Comparison of ENCODE assay signal across 18 cellular contexts in genomic region chr13:106753241-106753640, GRCh38.
DNase-seq lines count a peak whose midpoint lies in the region; TF ChIP-seq lines count a peak whose summit lies in the region.
"Had no signal": no experiment of that assay in that cellular context is flagged by ENCODE, and none has a peak within 500 bp of the region (broad histone marks: within the 10 kb centered on the region; RNA-seq: fewer than 3 reads in every experiment).

No MANE protein-coding gene starts in this region.

- no peaks in the 10 kb centered on the region for H3K9me3 ChIP-seq in endodermal cell (ENCODE audit: control insufficient read depth, low read length)
- no peaks in the 10 kb centered on the region for H3K9me3 ChIP-seq in mesenchymal stem cell (ENCODE audit: control insufficient read depth, low read length)
- no peaks in the 10 kb centered on the region for H3K9me3 ChIP-seq in spleen
- H3K9me3 ChIP-seq: transverse colon had no signal

- no peak overlapping the region for H3K27ac Mint-ChIP-seq in endodermal cell
- H3K27ac Mint-ChIP-seq: activated T-helper 17 cell treated with anti-CD3 and anti-CD28 coated beads, Interleukin-2, amount 50 U/mL, for 72 hours; CD4-positive, alpha-beta T cell; IgD-negative memory B cell; stimulated activated memory B cell treated with anti-CD40 and anti-IgM and Interleukin-4, amounts not matched to agents 10 μg/mL and 1 μg/mL and 100 μg/mL, for 72 hours; WTC11 had no signal

- no peak overlapping the region for H2BK12ac ChIP-seq in mesenchymal stem cell (ENCODE audit: low read length in 2 of 2)

- H4K8ac ChIP-seq in mesenchymal stem cell (ENCODE audit: low read length), result no peak overlapping the region

- H4K91ac ChIP-seq in mesenchymal stem cell (ENCODE audit: low read length), result no peak overlapping the region

- TF ChIP-seq CTCF in endodermal cell (conservative IDR thresholded peaks at IDR 0.05), result no peak
- no peak for TF ChIP-seq CTCF in spleen (IDR thresholded peaks at IDR 0.05 in 8 of 11, conservative IDR thresholded peaks at IDR 0.05 in 3 of 11)
- TF ChIP-seq CTCF in RWPE1 (conservative IDR thresholded peaks at IDR 0.05; ENCODE audit: low read depth), result no peak

- no peak overlapping the region for H2BK5ac ChIP-seq in mesenchymal stem cell (ENCODE audit: low read depth, low read length, poor library complexity, severe bottlenecking)

- H3K79me1 ChIP-seq in mesenchymal stem cell (replicated peaks; ENCODE audit: low read length, poor library complexity, severe bottlenecking), result no peaks in the 10 kb centered on the region

- H3K9ac ChIP-seq in endodermal cell (ENCODE audit: extremely low read depth, low read length, poor library complexity, severe bottlenecking) (no peak overlapping the region), mesenchymal stem cell (ENCODE audit: low read length) (no peak overlapping the region)

- peak overlapping the region; percentile 44 for H2AFZ ChIP-seq in mesenchymal stem cell (ENCODE audit: low read depth, low read length)

- POLR2A ChIA-PET in RWPE1 (lab: Yijun Ruan, JAX; ENCODE audit: low non-redundant PET), result no interaction called here

- H3K4me3 ChIP-seq in endodermal cell (ENCODE audit: low read length) (no peak overlapping the region), mesenchymal stem cell (ENCODE audit: insufficient read depth in 1 of 2, low read depth in 1 of 2, low read length in 2 of 2) (no peak overlapping the region), spleen (no peak overlapping the region)
- H3K4me3 ChIP-seq: transverse colon had no signal

- H3K4me3 Mint-ChIP-seq in endodermal cell, result no peak overlapping the region
- H3K4me3 Mint-ChIP-seq: activated T-helper 17 cell treated with anti-CD3 and anti-CD28 coated beads, Interleukin-2, amount 50 U/mL, for 72 hours; CD4-positive, alpha-beta T cell; immature natural killer cell; stimulated activated memory B cell treated with anti-CD40 and anti-IgM and Interleukin-4, amounts not matched to agents 10 μg/mL and 1 μg/mL and 100 μg/mL, for 72 hours; WTC11 had no signal

- intact Hi-C loops in spleen (cut with DNase I; ENCODE audit: low total_unique reads), result no loop called here

- H3K27me3 ChIP-seq in endodermal cell (ENCODE audit: control insufficient read depth, insufficient read depth, low read length, poor library complexity, severe bottlenecking) (no peaks in the 10 kb centered on the region), mesenchymal stem cell (ENCODE audit: control insufficient read depth in 1 of 2, insufficient read depth in 1 of 2, low read length in 2 of 2) (peaks cover 0 to 2% of the 10 kb centered on the region in 2 experiments), spleen (replicated peaks in 1 of 7) (no peaks in the 10 kb centered on the region)
- H3K27me3 ChIP-seq: transverse colon had no signal

- H3K9me3 Mint-ChIP-seq in endodermal cell, result no peaks in the 10 kb centered on the region
- H3K9me3 Mint-ChIP-seq: activated T-helper 17 cell treated with anti-CD3 and anti-CD28 coated beads, Interleukin-2, amount 50 U/mL, for 72 hours; CD4-positive, alpha-beta T cell; IgD-negative memory B cell; stimulated activated memory B cell treated with anti-CD40 and anti-IgM and Interleukin-4, amounts not matched to agents 10 μg/mL and 1 μg/mL and 100 μg/mL, for 72 hours; WTC11 had no signal

- H3K27me3 Mint-ChIP-seq in endodermal cell (ENCODE audit: insufficient read depth), result peaks cover 4% of the 10 kb centered on the region
- H3K27me3 Mint-ChIP-seq: IgD-negative memory B cell; stimulated activated memory B cell treated with anti-CD40 and anti-IgM and Interleukin-4, amounts not matched to agents 10 μg/mL and 1 μg/mL and 100 μg/mL, for 72 hours had no signal

- no peak overlapping the region for H3K23ac ChIP-seq in mesenchymal stem cell (ENCODE audit: low read length in 2 of 2)

- H3K4me1 Mint-ChIP-seq in endodermal cell, result peaks cover 30% of the 10 kb centered on the region
- H3K4me1 Mint-ChIP-seq: activated T-helper 17 cell treated with anti-CD3 and anti-CD28 coated beads, Interleukin-2, amount 50 U/mL, for 72 hours; immature natural killer cell; stimulated activated memory B cell treated with anti-CD40 and anti-IgM and Interleukin-4, amounts not matched to agents 10 μg/mL and 1 μg/mL and 100 μg/mL, for 72 hours had no signal

- no peak overlapping the region for H2AK5ac ChIP-seq in mesenchymal stem cell (ENCODE audit: low read length, severe bottlenecking)

- H3K4me1 ChIP-seq in endodermal cell (ENCODE audit: control insufficient read depth, insufficient read depth, low read length) (peaks cover 4% of the 10 kb centered on the region), mesenchymal stem cell (ENCODE audit: control insufficient read depth, insufficient read depth, low read depth, low read length) (peaks cover 5% of the 10 kb centered on the region), spleen (peaks cover 0 to 7% (median 2%) of the 10 kb centered on the region in 6 donors)
- H3K4me1 ChIP-seq: transverse colon had no signal

- H3K4ac ChIP-seq in mesenchymal stem cell (ENCODE audit: low read depth in 1 of 2, low read length in 2 of 2), result no peak overlapping the region

- no peak overlapping the region for H3K4me2 ChIP-seq in mesenchymal stem cell (ENCODE audit: low read length, poor library complexity, severe bottlenecking)

- DNase-seq in NCI-H1105 treated with DMSO at 0.1 percent for 48 hours (lab: John Stamatoyannopoulos, UW) (peak; percentile 16), NCI-H1105 (lab: John Stamatoyannopoulos, UW) (no peak), endodermal cell (no peak), mesenchymal stem cell (peak; percentile 20), spleen (no peak), T1000 (lab: John Stamatoyannopoulos, UW) (no peak), ACHN (no peak), RWPE1 (ENCODE audit: low spot score) (no peak)
- DNase-seq: CD4-positive, alpha-beta T cell; foreskin melanocyte; immature natural killer cell; NCI-H2171; NCI-H748 treated with DMSO at 0.1 percent for 48 hours; transverse colon had no signal

- H3K18ac ChIP-seq in mesenchymal stem cell (ENCODE audit: low read depth in 1 of 2, low read length in 2 of 2), result no peak overlapping the region

- no peak overlapping the region for H2BK15ac ChIP-seq in mesenchymal stem cell (ENCODE audit: low read depth, poor library complexity, severe bottlenecking)

- in situ Hi-C loops in ACHN (cut with HindIII; ENCODE audit: low pct_ligation_motif_present, low pct_unique_long_range_greater_than_20kb, low sequenced_read_pairs), result no loop called here

- H3K27ac ChIP-seq in endodermal cell (ENCODE audit: low read depth, low read length) (peak overlapping the region; percentile 22), mesenchymal stem cell (ENCODE audit: low read length, poor library complexity, severe bottlenecking) (no peak overlapping the region), spleen (peak overlapping the region in 6 of 8 donors; percentile 42 to 63 (median 54)), RWPE1 (no peak overlapping the region)

- CTCF ChIA-PET in RWPE1 (lab: Yijun Ruan, JAX), result interaction anchor here (0.6 to 1.2 kb wide), 2 partner anchors 9 to 572 kb away, joined by 3 to 5 read pairs; no protein-coding TSS in a partner anchor

- WGBS in endodermal cell (ENCODE audit: insufficient coverage in 1 of 2, insufficient read length in 1 of 2), 2 experiments, result 93 to 95% methylated on average over 4 to 6 of the region's 6 CpGs
- WGBS in mesenchymal stem cell, result 11% methylated on average over 6 of the region's 6 CpGs
- 4 to 15% (median 7%) methylated on average over 6 of the region's 6 CpGs for WGBS in spleen, 5 donors

- H3K36me3 Mint-ChIP-seq in endodermal cell (ENCODE audit: low read depth), result no peaks in the 10 kb centered on the region
- H3K36me3 Mint-ChIP-seq: IgD-negative memory B cell; stimulated activated memory B cell treated with anti-CD40 and anti-IgM and Interleukin-4, amounts not matched to agents 10 μg/mL and 1 μg/mL and 100 μg/mL, for 72 hours; WTC11 had no signal

- no peak overlapping the region for H3K14ac ChIP-seq in mesenchymal stem cell (ENCODE audit: low read length in 2 of 2)

- no peaks in the 10 kb centered on the region for H3K36me3 ChIP-seq in endodermal cell (ENCODE audit: control insufficient read depth, insufficient read depth, low read length)
- H3K36me3 ChIP-seq in mesenchymal stem cell (ENCODE audit: control insufficient read depth in 1 of 2, insufficient read depth in 2 of 2, low read depth in 1 of 2, low read length in 2 of 2), result no peaks in the 10 kb centered on the region
- H3K36me3 ChIP-seq in spleen, result no peaks in the 10 kb centered on the region
- H3K36me3 ChIP-seq: transverse colon had no signal

- H2BK120ac ChIP-seq in mesenchymal stem cell (ENCODE audit: low read depth, low read length), result no peak overlapping the region

- no peak for TF ChIP-seq POLR2A in spleen (IDR thresholded peaks at IDR 0.05)

Comparison
In these comparisons a context has a peak if more than half of its experiments do, and no peak if none do; other contexts are left out.
1. DNase-seq: peak in NCI-H1105 treated with DMSO at 0.1 percent for 48 hours (single experiment) and mesenchymal stem cell (single experiment); none in NCI-H1105 (single experiment), endodermal cell (single experiment), spleen (single experiment), T1000 (single experiment), ACHN (single experiment) and RWPE1 (single experiment).
2. H3K27ac ChIP-seq: peak in endodermal cell (single experiment) and spleen (6 of 8); none in mesenchymal stem cell (single experiment) and RWPE1 (single experiment).